Comparison of ENCODE assay signal across 21 cellular contexts in the genomic region with DNA sequence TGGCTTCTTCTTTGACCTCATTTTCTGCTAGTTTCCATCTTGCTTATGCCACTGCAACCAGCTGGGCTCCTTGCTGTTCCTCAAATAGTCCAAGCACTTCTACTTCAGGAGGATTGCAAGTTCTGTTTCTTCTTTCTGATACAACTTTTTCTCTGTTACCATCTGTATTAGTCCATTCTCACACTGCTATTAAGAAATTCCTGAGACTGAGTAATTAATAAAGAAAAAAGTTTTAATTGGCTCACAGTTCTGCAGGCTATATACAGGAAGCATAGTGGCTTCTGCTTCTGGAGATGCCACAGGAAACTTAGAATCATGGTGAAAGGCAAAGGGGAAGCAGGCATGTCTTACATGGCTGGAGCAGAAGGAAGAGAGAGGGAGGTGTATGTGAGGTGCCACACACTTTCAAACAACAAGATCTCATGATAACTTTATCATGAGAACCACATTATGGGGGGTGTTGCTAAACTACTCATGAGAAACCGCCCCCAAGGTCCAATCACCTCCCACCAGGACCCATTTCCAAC. TPM values are rescaled to one million over a fixed set of nuclear protein-coding genes. Genes with fewer than 3 reads are reported as not detected.
DNase-seq lines count a peak whose midpoint lies in the region; ATAC-seq and TF ChIP-seq lines count a peak whose summit lies in the region.
"Had no signal": no experiment of that assay in that cellular context is flagged by ENCODE, and none has a peak within 500 bp of the region (broad histone marks: within the 10 kb centered on the region; RNA-seq: fewer than 3 reads in every experiment).

No MANE protein-coding gene starts in this region.

- TF ChIP-seq POLR2A in adrenal gland (IDR thresholded peaks at IDR 0.05): no peak

- TF ChIP-seq CTCF in HL-60 (IDR thresholded peaks at IDR 0.05; ENCODE audit: insufficient read depth, low read length): no peak
- no peak for TF ChIP-seq CTCF in adrenal gland (IDR thresholded peaks at IDR 0.05)

- H3K27me3 Mint-ChIP-seq in naive thymus-derived CD4-positive, alpha-beta T cell: peaks cover 0 to 5% (median 0%) of the 10 kb centered on the region in 5 donors

- CTCF ChIA-PET in naive thymus-derived CD4-positive, alpha-beta T cell (lab: Charles Lee): no interaction called here

- WGBS in adrenal gland, 4 donors: 64 to 80% (median 71%) methylated on average over 1 of the region's 1 CpG

- DNase-seq in NOMO-1 treated with DMSO at 0.1 percent for 48 hours (lab: John Stamatoyannopoulos, UW; ENCODE audit: unreplicated experiment) (peak; percentile 41), NOMO-1 treated with dmso at 0.1 percent for 144 hours (lab: John Stamatoyannopoulos, UW; ENCODE audit: unreplicated experiment) (no peak), HL-60 (ENCODE audit: low read depth in 1 of 2, low spot score in 1 of 2) (peak; percentile 68 to 69), OCI-M1 (lab: John Stamatoyannopoulos, UW) (peak; percentile 24), NCI-H345 (lab: John Stamatoyannopoulos, UW) (no peak), adrenal gland (no peak), HUDEP-2 (lab: John Stamatoyannopoulos, UW; ENCODE audit: unreplicated experiment in 76 of 76) (no peak)
- DNase-seq in naive thymus-derived CD4-positive, alpha-beta T cell: no peak
- DNase-seq: 8988T, EL, GF-D8, MM.1S, NCI-H1105 treated with DMSO at 0.1 percent for 48 hours, NCI-H2029 treated with DMSO at 0.1 percent for 48 hours, NCI-H226, NCI-H524, NCI-H82, PC-9, RPMI8226, SJCRH30 had no signal

- no peaks in the 10 kb centered on the region for H3K9me3 ChIP-seq in naive thymus-derived CD4-positive, alpha-beta T cell (ENCODE audit: control insufficient read depth in 2 of 3, low read length in 3 of 3)
- no peaks in the 10 kb centered on the region for H3K9me3 ChIP-seq in adrenal gland (replicated peaks in 1 of 3)
- H3K9me3 ChIP-seq: SJCRH30 had no signal

- H3K4me1 Mint-ChIP-seq in naive thymus-derived CD4-positive, alpha-beta T cell: peaks cover 0 to 3% (median 0%) of the 10 kb centered on the region in 7 donors

- peak overlapping the region; percentile 5 for H3K27ac ChIP-seq in HL-60 (replicated peaks)
- H3K27ac ChIP-seq in naive thymus-derived CD4-positive, alpha-beta T cell (ENCODE audit: low read depth, low read length): no peak overlapping the region
- no peak overlapping the region for H3K27ac ChIP-seq in adrenal gland
- H3K27ac ChIP-seq: C4-2B, PC-9, SJCRH30 had no signal

- no peaks in the 10 kb centered on the region for H3K36me3 ChIP-seq in naive thymus-derived CD4-positive, alpha-beta T cell (ENCODE audit: control insufficient read depth in 2 of 3, insufficient read depth in 3 of 3, low read length in 3 of 3)
- H3K36me3 ChIP-seq in adrenal gland (replicated peaks in 1 of 2): no peaks in the 10 kb centered on the region
- H3K36me3 ChIP-seq: SJCRH30 had no signal

- no peak overlapping the region for H3K27ac Mint-ChIP-seq in naive thymus-derived CD4-positive, alpha-beta T cell

- H3K27me3 ChIP-seq in HL-60 (ENCODE audit: insufficient read depth, poor library complexity, severe bottlenecking) (no peaks in the 10 kb centered on the region), adrenal gland (no peaks in the 10 kb centered on the region)
- H3K27me3 ChIP-seq in naive thymus-derived CD4-positive, alpha-beta T cell (ENCODE audit: control insufficient read depth in 2 of 2, insufficient read depth in 2 of 2, low read length in 2 of 2): peaks cover 0 to 2% of the 10 kb centered on the region in 2 donors
- H3K27me3 ChIP-seq: SJCRH30 had no signal

- POLR2A ChIA-PET in naive thymus-derived CD4-positive, alpha-beta T cell (lab: Charles Lee): no interaction called here

- intact Hi-C loops in naive thymus-derived CD4-positive, alpha-beta T cell (cut with micrococcal nuclease): no loop called here
- intact Hi-C loops in adrenal gland (cut with DNase I): no loop called here

- H3K9me3 Mint-ChIP-seq in naive thymus-derived CD4-positive, alpha-beta T cell: peaks cover 0 to 6% (median 0%) of the 10 kb centered on the region in 11 donors

- H3K36me3 Mint-ChIP-seq in naive thymus-derived CD4-positive, alpha-beta T cell: no peaks in the 10 kb centered on the region

- H3K4me3 ChIP-seq in HL-60 (replicated peaks; ENCODE audit: insufficient read depth, low read length) (no peak overlapping the region), adrenal gland (no peak overlapping the region)
- H3K4me3 ChIP-seq in naive thymus-derived CD4-positive, alpha-beta T cell (ENCODE audit: low read length): no peak overlapping the region
- H3K4me3 ChIP-seq: PC-9, SJCRH30 had no signal

- ATAC-seq in naive thymus-derived CD4-positive, alpha-beta T cell: peak; percentile 63

- no peaks in the 10 kb centered on the region for H3K4me1 ChIP-seq in naive thymus-derived CD4-positive, alpha-beta T cell (ENCODE audit: control insufficient read depth in 2 of 2, insufficient read depth in 2 of 2, low read length in 2 of 2)
- peaks cover 0 to 5% of the 10 kb centered on the region in 2 donors for H3K4me1 ChIP-seq in adrenal gland (replicated peaks in 1 of 2)
- H3K4me1 ChIP-seq: SJCRH30 had no signal

- no peak overlapping the region for H3K4me3 Mint-ChIP-seq in naive thymus-derived CD4-positive, alpha-beta T cell

RNA-seq across cellular contexts. Expression of a gene that starts 20.2 kb away (rescaled TPM):
- total RNA-seq in naive thymus-derived CD4-positive, alpha-beta T cell: 10 to 100 TPM in 2 of 5 experiments, under 1 TPM in 1, not detected in 2; 0.17 to 73.8 (median 21.8) TPM
- polyA plus RNA-seq in naive thymus-derived CD4-positive, alpha-beta T cell: not detected
- total RNA-seq in adrenal gland: 10 to 100 TPM in 2 of 8 donors, 1 to 10 TPM in 6; 1.5 to 21.5 (median 3.1) TPM
- polyA plus RNA-seq in adrenal gland: 10 to 100 TPM in 1 of 3 donors, 1 to 10 TPM in 1, under 1 TPM in 1; 0.77 to 13.6 (median 1.1) TPM
- total RNA-seq: SJCRH30 had no signal

Comparison
In these comparisons a context has a peak if more than half of its experiments do, and no peak if none do; other contexts are left out.
1. DNase-seq: peak in NOMO-1 treated with DMSO at 0.1 percent for 48 hours (single experiment), HL-60 (2 of 2) and OCI-M1 (single experiment); none in NOMO-1 treated with dmso at 0.1 percent for 144 hours (single experiment), naive thymus-derived CD4-positive, alpha-beta T cell (0 of 9), NCI-H345 (single experiment), adrenal gland (0 of 7) and HUDEP-2 (0 of 76).